Comparison of ENCODE assay signal across 8 cellular contexts in genomic region chr10:79068203-79068561, GRCh38. TPM values are rescaled to one million over a fixed set of nuclear protein-coding genes. Genes with fewer than 3 reads are reported as not detected.
A peak's percentile ranks its signal among the peaks of the same experiment; 100 is the strongest.
DNase-seq lines count a peak whose midpoint lies in the region; ATAC-seq and TF ChIP-seq lines count a peak whose summit lies in the region.

No MANE protein-coding gene starts in this region.

- 1% methylated on average over 17 of the region's 17 CpGs for WGBS in ectodermal cell, 2 experiments

- peak; percentile 6 for ATAC-seq in activated CD4-positive, alpha-beta T cell treated with anti-CD3 and anti-CD28 coated beads for 36 hours
- ATAC-seq in GM18873 (IDR thresholded peaks at IDR 0.05; ENCODE audit: low FRiP score, unreplicated experiment): no peak
- ATAC-seq in HG03520 (IDR thresholded peaks at IDR 0.05; ENCODE audit: unreplicated experiment): no peak

- H3K36me3 ChIP-seq in WERI-Rb-1 (no peaks in the 10 kb centered on the region), ectodermal cell (ENCODE audit: control insufficient read depth, insufficient read depth, low read length) (no peaks in the 10 kb centered on the region), neural progenitor cell (no peaks in the 10 kb centered on the region)

- CTCF ChIA-PET in activated CD4-positive, alpha-beta T cell treated with anti-CD3 and anti-CD28 coated beads for 36 hours (lab: Charles Lee): interaction anchor here (0.7 kb wide), 1 partner anchor 221 kb away, joined by 3 read pairs; no protein-coding TSS in a partner anchor

- peaks cover 34% of the 10 kb centered on the region for H3K4me1 Mint-ChIP-seq in activated CD4-positive, alpha-beta T cell treated with anti-CD3 and anti-CD28 coated beads for 36 hours
- peaks cover 33% of the 10 kb centered on the region for H3K4me1 Mint-ChIP-seq in neural progenitor cell

- H3K4me2 ChIP-seq in neural progenitor cell: peak overlapping the region; percentile 99

- H3K27me3 Mint-ChIP-seq in activated CD4-positive, alpha-beta T cell treated with anti-CD3 and anti-CD28 coated beads for 36 hours: peaks cover 3% of the 10 kb centered on the region
- H3K27me3 Mint-ChIP-seq in neural progenitor cell (ENCODE audit: insufficient read depth, low read depth): peaks cover 10% of the 10 kb centered on the region

- peaks cover 41% of the 10 kb centered on the region for H3K79me2 ChIP-seq in neural progenitor cell (ENCODE audit: low read depth)

- H3K9me3 Mint-ChIP-seq in activated CD4-positive, alpha-beta T cell treated with anti-CD3 and anti-CD28 coated beads for 36 hours (ENCODE audit: low read depth): no peaks in the 10 kb centered on the region
- H3K9me3 Mint-ChIP-seq in neural progenitor cell: no peaks in the 10 kb centered on the region

- peak; percentile 55 for DNase-seq in activated CD4-positive, alpha-beta T cell treated with anti-CD3 and anti-CD28 coated beads for 36 hours
- DNase-seq in activated CD4-positive, alpha-beta T cell treated with anti-CD3 and anti-CD28 coated beads for 1 hour: no peak
- DNase-seq in WERI-Rb-1: no peak
- DNase-seq in neural progenitor cell (ENCODE audit: low spot score): no peak
- no peak for DNase-seq in NCI-H446 treated with DMSO at 0.1 percent for 48 hours (lab: John Stamatoyannopoulos, UW)

- H3K4me3 ChIP-seq in WERI-Rb-1 (ENCODE audit: low read depth, low read length) (peak overlapping the region; percentile 61), ectodermal cell (ENCODE audit: insufficient read depth, low read depth, low read length) (peak overlapping the region; percentile 90), neural progenitor cell (peak overlapping the region; percentile 95)

- H3K27ac Mint-ChIP-seq in activated CD4-positive, alpha-beta T cell treated with anti-CD3 and anti-CD28 coated beads for 36 hours: peak overlapping the region; percentile 58
- no peak overlapping the region for H3K27ac Mint-ChIP-seq in neural progenitor cell

- POLR2A ChIA-PET in activated CD4-positive, alpha-beta T cell treated with anti-CD3 and anti-CD28 coated beads for 36 hours (lab: Charles Lee): no interaction called here

- H3K9me3 ChIP-seq in WERI-Rb-1 (ENCODE audit: severe bottlenecking): no peaks in the 10 kb centered on the region
- no peaks in the 10 kb centered on the region for H3K9me3 ChIP-seq in ectodermal cell (ENCODE audit: control insufficient read depth, low read length)
- H3K9me3 ChIP-seq in neural progenitor cell (ENCODE audit: low read depth): no peaks in the 10 kb centered on the region

- H3K4me1 ChIP-seq in ectodermal cell (ENCODE audit: control insufficient read depth, insufficient read depth, low read length): peaks cover 18% of the 10 kb centered on the region
- H3K4me1 ChIP-seq in neural progenitor cell: peaks cover 24% of the 10 kb centered on the region

- H4K20me1 ChIP-seq in neural progenitor cell (ENCODE audit: low read depth): peaks cover 36% of the 10 kb centered on the region

- peak overlapping the region; percentile 96 for H2AFZ ChIP-seq in neural progenitor cell (replicated peaks)

- H3K9ac ChIP-seq in neural progenitor cell: no peak overlapping the region

- H3K27me3 ChIP-seq in WERI-Rb-1 (ENCODE audit: insufficient read depth, low read depth, severe bottlenecking): no peaks in the 10 kb centered on the region
- H3K27me3 ChIP-seq in ectodermal cell (ENCODE audit: control insufficient read depth, insufficient read depth, low read length, poor library complexity, severe bottlenecking): peaks cover 11% of the 10 kb centered on the region
- peaks cover 25% of the 10 kb centered on the region for H3K27me3 ChIP-seq in neural progenitor cell

- H3K36me3 Mint-ChIP-seq in activated CD4-positive, alpha-beta T cell treated with anti-CD3 and anti-CD28 coated beads for 36 hours (ENCODE audit: low read depth): no peaks in the 10 kb centered on the region
- no peaks in the 10 kb centered on the region for H3K36me3 Mint-ChIP-seq in neural progenitor cell

- peaks cover 36% of the 10 kb centered on the region for H3F3A ChIP-seq in neural progenitor cell (ENCODE audit: low read depth)

- TF ChIP-seq CTCF in WERI-Rb-1 (IDR thresholded peaks at IDR 0.05; ENCODE audit: low read depth, low read length) (peak; percentile 27; the same call in 1 of the 2 replicates), neural progenitor cell (IDR thresholded peaks at IDR 0.05) (no peak)

- H3K27ac ChIP-seq in WERI-Rb-1 (peak overlapping the region; percentile 77; the same call in 1 of the 2 replicates), ectodermal cell (ENCODE audit: insufficient read depth, low read depth, low read length, poor library complexity, severe bottlenecking) (no peak overlapping the region), neural progenitor cell (no peak overlapping the region)

- intact Hi-C loops in activated CD4-positive, alpha-beta T cell treated with anti-CD3 and anti-CD28 coated beads for 36 hours (cut with DNase I, micrococcal nuclease): loop anchor here (1.0 to 10.0 kb wide), 11 partner anchors 20 to 1041 kb away; partner anchors contain the start of genes POLR3A (in 1 of the 2), PPIF (in 1 of the 2), RPS24 (in 1 of the 2) and ZCCHC24 (in 1 of the 2)

- peak overlapping the region; percentile 73 for H3K4me3 Mint-ChIP-seq in activated CD4-positive, alpha-beta T cell treated with anti-CD3 and anti-CD28 coated beads for 36 hours
- H3K4me3 Mint-ChIP-seq in neural progenitor cell: peak overlapping the region; percentile 91

RNA-seq across cellular contexts. Expression of gene ZMIZ1, which starts 0.6 kb away (rescaled TPM):
- total RNA-seq in activated CD4-positive, alpha-beta T cell treated with anti-CD3 and anti-CD28 coated beads for 36 hours: 10 to 100 TPM; 33.9 to 34.3 TPM
- polyA plus RNA-seq in ectodermal cell (2013, experiment 1 of 4): 56.6 TPM
- 63.4 TPM for polyA plus RNA-seq in ectodermal cell (2013, experiment 2 of 4)
- 39.5 TPM for polyA plus RNA-seq in ectodermal cell (2013, experiment 3 of 4)
- 55.4 TPM for polyA plus RNA-seq in ectodermal cell (2013, experiment 4 of 4)
- 5.8 and 12.3 TPM in 2 replicates for total RNA-seq in neural progenitor cell (ENCODE audit: low replicate concordance)
